In the genomic region with DNA sequence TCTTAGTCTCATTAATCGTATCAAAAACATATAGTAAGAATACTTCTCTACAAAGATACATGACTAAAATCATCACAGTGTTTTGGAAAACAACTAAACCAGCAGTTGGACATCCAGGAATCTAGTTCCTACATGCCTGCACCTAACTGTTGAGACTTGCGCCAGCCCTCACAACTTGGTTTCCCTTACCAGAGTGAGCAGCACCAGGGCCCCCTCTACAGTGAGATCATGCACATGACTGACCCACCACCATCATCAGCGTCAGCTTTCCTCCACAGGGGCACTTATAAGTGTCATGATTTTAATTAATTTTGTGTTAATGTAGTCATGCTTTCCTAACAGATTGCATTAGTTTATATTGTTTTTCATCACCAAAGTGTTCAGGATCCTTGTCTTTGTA, we compare ENCODE assay signal across 19 cellular contexts.
"Had no signal": no experiment of that assay in that cellular context is flagged by ENCODE, and none has a peak within 500 bp of the region (broad histone marks: within the 10 kb centered on the region; RNA-seq: fewer than 3 reads in every experiment).

No MANE protein-coding gene starts in this region.

- ATAC-seq: left colon; mucosa of descending colon; naive thymus-derived CD8-positive, alpha-beta T cell had no signal

- H3K36me3 Mint-ChIP-seq: immature natural killer cell; naive thymus-derived CD8-positive, alpha-beta T cell had no signal

- H3K9me3 Mint-ChIP-seq: immature natural killer cell; T-helper 2 cell treated with Interferon-gamma antibody and Interleukin-4, amounts not matched to agents 5 μg/mL and 100 μg/mL, for 36 hours had no signal

- H3K4me3 ChIP-seq: coronary artery, lung, mucosa of descending colon, right atrium auricular region, skin epidermis, stomach, thoracic aorta had no signal

- H3K4me3 Mint-ChIP-seq: immature natural killer cell; naive thymus-derived CD8-positive, alpha-beta T cell; T-helper 2 cell treated with Interferon-gamma antibody and Interleukin-4, amounts not matched to agents 5 μg/mL and 100 μg/mL, for 36 hours had no signal

- H3K4me1 Mint-ChIP-seq: immature natural killer cell; naive thymus-derived CD8-positive, alpha-beta T cell had no signal

- DNase-seq: activated CD4-positive, alpha-beta T cell treated with anti-CD3 and anti-CD28 coated beads, Interleukin-2, amount 50 U/mL, for 48 hours; activated CD4-positive, CD25-positive, alpha-beta regulatory T cell treated with anti-CD3 and anti-CD28 coated beads, Interleukin-2, amount 50 U/mL, for 72 hours; activated CD8-positive, alpha-beta memory T cell treated with anti-CD3 and anti-CD28 coated beads, Interleukin-2, amount 50 U/mL, for 4 hours; activated naive CD4-positive, alpha-beta T cell treated with Interleukin-2 at 50 U/mL for 16 hours; central memory CD4-positive, alpha-beta T cell; effector CD8-positive, alpha-beta T cell; hippocampal formation; immature natural killer cell; left colon; mucosa of descending colon; naive thymus-derived CD8-positive, alpha-beta T cell; posterior cingulate gyrus; stomach had no signal

- H3K27ac Mint-ChIP-seq: immature natural killer cell; naive thymus-derived CD8-positive, alpha-beta T cell; T-helper 2 cell treated with Interferon-gamma antibody and Interleukin-4, amounts not matched to agents 5 μg/mL and 100 μg/mL, for 36 hours had no signal
